Comparison of ENCODE assay signal across 6 cellular contexts in genomic region chr1:156291226-156292061, GRCh38. TPM values are rescaled to one million over a fixed set of nuclear protein-coding genes. Genes with fewer than 3 reads are reported as not detected.
DNase-seq lines count a peak whose midpoint lies in the region; ATAC-seq, FAIRE-seq and TF ChIP-seq lines count a peak whose summit lies in the region.

No MANE protein-coding gene starts in this region.

- TF ChIP-seq CTCF in keratinocyte (optimal IDR thresholded peaks at IDR 0.05 in 1 of 3, IDR thresholded peaks at IDR 0.05 in 1 of 3, conservative IDR thresholded peaks at IDR 0.05 in 1 of 3; ENCODE audit: extremely low read depth in 1 of 3, insufficient read depth in 2 of 3, low read length in 3 of 3): no peak
- TF ChIP-seq CTCF in testis (IDR thresholded peaks at IDR 0.05): no peak

- H3K9ac ChIP-seq in keratinocyte (ENCODE audit: control insufficient read depth, extremely low read depth, insufficient read depth, low read length): peak overlapping the region; percentile 22

- H3K36me3 ChIP-seq in keratinocyte (ENCODE audit: control insufficient read depth in 2 of 2, extremely low read depth in 1 of 2, insufficient read depth in 2 of 2, low read length in 2 of 2) (peaks cover 2 to 16% of the 10 kb centered on the region in 2 experiments), testis (ENCODE audit: low read depth, missing control alignments) (no peaks in the 10 kb centered on the region)

- TF ChIP-seq POLR2A in testis (IDR thresholded peaks at IDR 0.05): no peak

- 11% methylated on average over 21 to 37 of the region's 37 CpGs for WGBS in testis, 2 donors

- peaks cover 2% of the 10 kb centered on the region for H3K79me2 ChIP-seq in keratinocyte (ENCODE audit: control insufficient read depth, insufficient read depth, low read length)

- FAIRE-seq in keratinocyte (lab: Jason Lieb, UNC): no peak

- peak; percentile 72 for ATAC-seq in HG02642 (IDR thresholded peaks at IDR 0.05; ENCODE audit: poor library complexity, unreplicated experiment)

- dilution Hi-C loops in keratinocyte (cut with MboI; ENCODE audit: extremely low pct_ligation_motif_present, low sequenced_read_pairs): no loop called here

- no peaks in the 10 kb centered on the region for H3K9me3 ChIP-seq in keratinocyte (ENCODE audit: control insufficient read depth, low read depth, low read length)
- H3K9me3 ChIP-seq in testis: no peaks in the 10 kb centered on the region

- DNase-seq in 8988T (peak; percentile 86), keratinocyte (ENCODE audit: low read depth, low spot score) (no peak), testis (peak; percentile 91), NCI-H2107 (lab: John Stamatoyannopoulos, UW) (no peak)

- H4K20me1 ChIP-seq in keratinocyte (ENCODE audit: control insufficient read depth, extremely low read depth, insufficient read depth, low read length): no peaks in the 10 kb centered on the region

- peak overlapping the region; percentile 6 for H3K4me2 ChIP-seq in keratinocyte (ENCODE audit: control insufficient read depth, extremely low read depth, insufficient read depth, low read depth, low read length)

- intact Hi-C loops in testis (cut with DNase I; ENCODE audit: low total_unique reads): no loop called here

- H3K27me3 ChIP-seq in keratinocyte (ENCODE audit: control insufficient read depth, extremely low read depth, insufficient read depth, low read length): no peaks in the 10 kb centered on the region
- H3K27me3 ChIP-seq in testis: no peaks in the 10 kb centered on the region

- peak overlapping the region in 1 of 3 experiments; percentile 4 for H3K4me3 ChIP-seq in keratinocyte (ENCODE audit: control insufficient read depth in 2 of 3, extremely low read depth in 1 of 3, insufficient read depth in 2 of 3, low read depth in 1 of 3, low read length in 3 of 3)
- H3K4me3 ChIP-seq in testis: peak overlapping the region; percentile 44 to 52

- H3K4me1 ChIP-seq in keratinocyte (ENCODE audit: control insufficient read depth, extremely low read depth, insufficient read depth, low read length): peaks cover 8% of the 10 kb centered on the region
- peaks cover 4% of the 10 kb centered on the region for H3K4me1 ChIP-seq in testis

- peak overlapping the region; percentile 47 for H2AFZ ChIP-seq in keratinocyte (ENCODE audit: control insufficient read depth, low read length)

- H3K27ac ChIP-seq in angular gyrus (ENCODE audit: low read depth, low read length) (peak overlapping the region; percentile 49), keratinocyte (ENCODE audit: control insufficient read depth, insufficient read depth, low read length) (no peak overlapping the region), testis (peak overlapping the region; percentile 16 to 75)

- H3K9me1 ChIP-seq in keratinocyte (ENCODE audit: control insufficient read depth, extremely low read depth, insufficient read depth, low read length): no peaks in the 10 kb centered on the region

RNA-seq across cellular contexts. Expression of gene GLMP, which starts 4.0 kb away (rescaled TPM):
- polyA plus RNA-seq in keratinocyte (12.5 to 28.0 TPM (median 13.7 TPM) in 3 replicates), testis (ENCODE audit: insufficient read depth, low read depth, low replicate concordance) (26.1 TPM)
- polyA plus RNA-seq in keratinocyte (2011; ENCODE audit: low read depth): 3.6 TPM
- 9.9 and 17.0 TPM in 2 replicates for polyA plus RNA-seq in keratinocyte (2011; cell fraction: cytosol; rRNA removed)
- polyA plus RNA-seq in keratinocyte (2011; cell fraction: nucleus; rRNA removed): 32.8 and 39.1 TPM in 2 replicates
- 25.5 and 28.1 TPM in 2 replicates for polyA plus RNA-seq in keratinocyte (2012; ENCODE audit: low replicate concordance)
- polyA minus RNA-seq in keratinocyte: 10.4 to 24.7 TPM (median 23.7 TPM) in 3 replicates
- 14.2 TPM for polyA minus RNA-seq in keratinocyte (2011; cell fraction: cytosol; rRNA and poly(A)+ RNA removed)
- 17.6 and 18.5 TPM in 2 replicates for polyA minus RNA-seq in keratinocyte (2011; cell fraction: nucleus; rRNA and poly(A)+ RNA removed)
- 10 to 100 TPM; 31.8 to 45.7 TPM for total RNA-seq in testis

RNA-seq across cellular contexts. Expression of gene TMEM79, which starts 7.3 kb away (rescaled TPM):
- 9.6 to 31.8 TPM (median 14.2 TPM) in 3 replicates for polyA plus RNA-seq in keratinocyte
- 38.2 TPM for polyA plus RNA-seq in keratinocyte (2011; ENCODE audit: low read depth)
- 10.9 and 16.4 TPM in 2 replicates for polyA plus RNA-seq in keratinocyte (2011; cell fraction: cytosol; rRNA removed)
- 29.2 and 30.8 TPM in 2 replicates for polyA plus RNA-seq in keratinocyte (2011; cell fraction: nucleus; rRNA removed)
- 9.4 and 83.2 TPM in 2 replicates for polyA plus RNA-seq in keratinocyte (2012; ENCODE audit: low replicate concordance)
- 9.3 to 25.7 TPM (median 14.0 TPM) in 3 replicates for polyA minus RNA-seq in keratinocyte
- polyA minus RNA-seq in keratinocyte (2011; cell fraction: cytosol; rRNA and poly(A)+ RNA removed): 12.1 TPM
- 17.9 and 22.1 TPM in 2 replicates for polyA minus RNA-seq in keratinocyte (2011; cell fraction: nucleus; rRNA and poly(A)+ RNA removed)
- 1 to 10 TPM; 4.6 to 5.3 TPM for total RNA-seq in testis
- polyA plus RNA-seq in testis (ENCODE audit: insufficient read depth, low read depth, low replicate concordance): 5.3 TPM

RNA-seq across cellular contexts. Expression of gene VHLL, which starts 7.7 kb away (rescaled TPM):
- 0.22 TPM in 1 of 3 replicates, not detected in the others for polyA plus RNA-seq in keratinocyte
- not detected for polyA plus RNA-seq in keratinocyte (2011; ENCODE audit: low read depth)
- not detected in 2 replicates for polyA plus RNA-seq in keratinocyte (2011; cell fraction: cytosol; rRNA removed)
- 0.51 and 0.72 TPM in 2 replicates for polyA plus RNA-seq in keratinocyte (2011; cell fraction: nucleus; rRNA removed)
- polyA plus RNA-seq in keratinocyte (2012; ENCODE audit: low replicate concordance): 0.48 TPM in 1 of 2 replicates, not detected in the other
- 0.43 TPM in 1 of 3 replicates, not detected in the others for polyA minus RNA-seq in keratinocyte
- polyA minus RNA-seq in keratinocyte (2011; cell fraction: cytosol; rRNA and poly(A)+ RNA removed): not detected
- polyA minus RNA-seq in keratinocyte (2011; cell fraction: nucleus; rRNA and poly(A)+ RNA removed): not detected in 2 replicates
- total RNA-seq in testis: 1 to 10 TPM; 1.7 to 1.8 TPM
- not detected for polyA plus RNA-seq in testis (ENCODE audit: insufficient read depth, low read depth, low replicate concordance)

RNA-seq across cellular contexts. Expression of gene SMG5, which starts 8.8 kb away (rescaled TPM):
- polyA plus RNA-seq in keratinocyte (22.4 to 28.2 TPM (median 27.8 TPM) in 3 replicates), testis (ENCODE audit: insufficient read depth, low read depth, low replicate concordance) (74.5 TPM)
- polyA plus RNA-seq in keratinocyte (2011; ENCODE audit: low read depth): 39.6 TPM
- polyA plus RNA-seq in keratinocyte (2011; cell fraction: cytosol; rRNA removed): 19.9 and 23.2 TPM in 2 replicates
- 69.2 and 82.1 TPM in 2 replicates for polyA plus RNA-seq in keratinocyte (2011; cell fraction: nucleus; rRNA removed)
- polyA plus RNA-seq in keratinocyte (2012; ENCODE audit: low replicate concordance): 38.2 and 45.5 TPM in 2 replicates
- 29.0 to 62.0 TPM (median 29.1 TPM) in 3 replicates for polyA minus RNA-seq in keratinocyte
- polyA minus RNA-seq in keratinocyte (2011; cell fraction: cytosol; rRNA and poly(A)+ RNA removed): 32.6 TPM
- polyA minus RNA-seq in keratinocyte (2011; cell fraction: nucleus; rRNA and poly(A)+ RNA removed): 23.3 and 35.4 TPM in 2 replicates
- total RNA-seq in testis: 100 to 1,000 TPM in 1 of 2 donors, 10 to 100 TPM in 1; 82.5 to 100 TPM

RNA-seq across cellular contexts. Expression of gene PAQR6, which starts 43.6 kb away (rescaled TPM):
- polyA plus RNA-seq in keratinocyte: 0.78 to 2.2 TPM (median 1.00 TPM) in 3 replicates
- 1.5 TPM for polyA plus RNA-seq in keratinocyte (2011; ENCODE audit: low read depth)
- 0.11 and 0.17 TPM in 2 replicates for polyA plus RNA-seq in keratinocyte (2011; cell fraction: cytosol; rRNA removed)
- 9.0 and 13.1 TPM in 2 replicates for polyA plus RNA-seq in keratinocyte (2011; cell fraction: nucleus; rRNA removed)
- 1.2 and 12.1 TPM in 2 replicates for polyA plus RNA-seq in keratinocyte (2012; ENCODE audit: low replicate concordance)
- 0.23 to 0.43 TPM (median 0.42 TPM) in 3 replicates for polyA minus RNA-seq in keratinocyte
- not detected for polyA minus RNA-seq in keratinocyte (2011; cell fraction: cytosol; rRNA and poly(A)+ RNA removed)
- 1.9 and 2.0 TPM in 2 replicates for polyA minus RNA-seq in keratinocyte (2011; cell fraction: nucleus; rRNA and poly(A)+ RNA removed)
- 10 to 100 TPM in 1 of 2 donors, 1 to 10 TPM in 1; 8.0 to 10.5 TPM for total RNA-seq in testis
- polyA plus RNA-seq in testis (ENCODE audit: insufficient read depth, low read depth, low replicate concordance): 3.6 TPM

Comparison
In these comparisons a context has a peak if more than half of its experiments do, and no peak if none do; other contexts are left out.
1. DNase-seq: peak in 8988T (single experiment) and testis (single experiment); none in keratinocyte (single experiment) and NCI-H2107 (single experiment).